ENCODE assay signal across 15 cellular contexts in the genomic region with DNA sequence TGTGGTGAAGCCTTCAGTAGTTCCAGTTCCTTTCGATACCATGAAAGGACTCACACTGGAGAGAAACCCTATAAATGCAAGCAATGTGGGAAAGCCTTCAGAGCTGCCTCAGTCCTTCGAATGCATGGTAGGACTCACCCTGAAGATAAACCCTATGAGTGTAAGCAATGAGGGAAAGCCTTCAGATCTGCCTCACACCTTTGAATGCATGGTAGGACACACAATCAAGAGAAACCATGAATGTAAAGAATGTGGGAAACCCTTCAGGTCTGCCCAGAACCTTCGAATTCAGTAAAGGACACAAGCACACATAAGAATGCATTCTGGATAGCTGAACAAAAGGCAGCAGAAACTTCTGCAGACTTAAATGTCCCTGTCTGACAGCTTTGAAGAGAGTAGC. TPM values are rescaled to one million over a fixed set of nuclear protein-coding genes. Genes with fewer than 3 reads are reported as not detected.
DNase-seq lines count a peak whose midpoint lies in the region; ATAC-seq and TF ChIP-seq lines count a peak whose summit lies in the region.
"Had no signal": no experiment of that assay in that cellular context is flagged by ENCODE, and none has a peak within 500 bp of the region (broad histone marks: within the 10 kb centered on the region; RNA-seq: fewer than 3 reads in every experiment).

No MANE protein-coding gene starts in this region.

- TF ChIP-seq CTCF in PC-3 (conservative IDR thresholded peaks at IDR 0.05; ENCODE audit: low read depth, low read length) (no peak), mammary epithelial cell (conservative IDR thresholded peaks at IDR 0.05 in 1 of 2, IDR thresholded peaks at IDR 0.05 in 1 of 2; ENCODE audit: extremely low read depth in 1 of 2, insufficient read depth in 1 of 2, low read depth in 1 of 2, low read length in 2 of 2) (no peak)

- no peaks in the 10 kb centered on the region for H3K27me3 ChIP-seq in BLaER1
- no peaks in the 10 kb centered on the region for H3K27me3 ChIP-seq in PC-3 (ENCODE audit: low read length)
- no peaks in the 10 kb centered on the region for H3K27me3 ChIP-seq in iPS-18a (ENCODE audit: control insufficient read depth, insufficient read depth, low read length)
- H3K27me3 ChIP-seq in naive thymus-derived CD4-positive, alpha-beta T cell (ENCODE audit: control insufficient read depth in 2 of 2, insufficient read depth in 2 of 2, low read length in 2 of 2): no peaks in the 10 kb centered on the region
- no peaks in the 10 kb centered on the region for H3K27me3 ChIP-seq in mammary epithelial cell (ENCODE audit: insufficient read depth, low read length)
- H3K27me3 ChIP-seq: BE2C had no signal

- H3K9me3 ChIP-seq in BLaER1 (peaks cover 94% of the 10 kb centered on the region), PC-3 (ENCODE audit: low read length) (peaks cover 31% of the 10 kb centered on the region), iPS-18a (ENCODE audit: control insufficient read depth, low read depth, low read length) (peaks cover 54% of the 10 kb centered on the region), mammary epithelial cell (replicated peaks; ENCODE audit: insufficient read depth, low read length) (peaks cover 26% of the 10 kb centered on the region)
- peaks cover 0 to 46% (median 18%) of the 10 kb centered on the region in 3 experiments for H3K9me3 ChIP-seq in naive thymus-derived CD4-positive, alpha-beta T cell (ENCODE audit: control insufficient read depth in 2 of 3, low read length in 3 of 3)

- peaks cover 11 to 56% (median 43%) of the 10 kb centered on the region in 5 donors for H3K36me3 Mint-ChIP-seq in naive thymus-derived CD4-positive, alpha-beta T cell

- CTCF ChIA-PET in PC-3 (lab: Charles Lee): no interaction called here
- CTCF ChIA-PET in naive thymus-derived CD4-positive, alpha-beta T cell (lab: Charles Lee): no interaction called here
- CTCF ChIA-PET in mammary epithelial cell (lab: Charles Lee; ENCODE audit: low non-redundant PET): no interaction called here

- ATAC-seq in PC-3: no peak
- ATAC-seq in naive thymus-derived CD4-positive, alpha-beta T cell: no peak

- no peaks in the 10 kb centered on the region for H3K79me2 ChIP-seq in PC-3 (ENCODE audit: low read length)
- H3K79me2 ChIP-seq in mammary epithelial cell (ENCODE audit: insufficient read depth, low read length): no peaks in the 10 kb centered on the region

- POLR2A ChIA-PET in PC-3 (lab: Charles Lee; ENCODE audit: unreplicated experiment): no interaction called here
- POLR2A ChIA-PET in naive thymus-derived CD4-positive, alpha-beta T cell (lab: Charles Lee): no interaction called here

- H3K27ac Mint-ChIP-seq in naive thymus-derived CD4-positive, alpha-beta T cell: no peak overlapping the region

- in situ Hi-C loops in mammary epithelial cell (cut with MboI; ENCODE audit: low sequenced_read_pairs in 2 of 2): no loop called here

- intact Hi-C loops in PC-3 (cut with micrococcal nuclease): no loop called here
- intact Hi-C loops in naive thymus-derived CD4-positive, alpha-beta T cell (cut with micrococcal nuclease): no loop called here
- intact Hi-C loops in mammary epithelial cell (cut with micrococcal nuclease): no loop called here

- H3K9me3 Mint-ChIP-seq in naive thymus-derived CD4-positive, alpha-beta T cell: peaks cover 0 to 93% (median 69%) of the 10 kb centered on the region in 11 donors

- H3K27me3 Mint-ChIP-seq in naive thymus-derived CD4-positive, alpha-beta T cell: no peaks in the 10 kb centered on the region

- no peaks in the 10 kb centered on the region for H4K20me1 ChIP-seq in BLaER1
- H4K20me1 ChIP-seq in PC-3 (ENCODE audit: low read length): no peaks in the 10 kb centered on the region
- no peaks in the 10 kb centered on the region for H4K20me1 ChIP-seq in mammary epithelial cell (ENCODE audit: insufficient read depth, low read length)

- no peak overlapping the region for H3K27ac ChIP-seq in BLaER1
- no peak overlapping the region for H3K27ac ChIP-seq in PC-3 (ENCODE audit: low read length)
- no peak overlapping the region for H3K27ac ChIP-seq in iPS-18a (ENCODE audit: low read length)
- H3K27ac ChIP-seq in naive thymus-derived CD4-positive, alpha-beta T cell (ENCODE audit: low read depth, low read length): no peak overlapping the region
- H3K27ac ChIP-seq in mammary epithelial cell (ENCODE audit: insufficient read depth, low read depth, low read length): no peak overlapping the region

- no peak overlapping the region for H3K4me2 ChIP-seq in BLaER1
- H3K4me2 ChIP-seq in PC-3 (ENCODE audit: low read length): no peak overlapping the region
- no peak overlapping the region for H3K4me2 ChIP-seq in mammary epithelial cell (ENCODE audit: insufficient read depth, low read depth, low read length)

- WGBS in mammary epithelial cell (ENCODE audit: low coverage, missing lambda C conversion rate): 32% methylated on average over 3 of the region's 3 CpGs

- H3K36me3 ChIP-seq in BLaER1 (peaks cover 61% of the 10 kb centered on the region), PC-3 (ENCODE audit: low read depth, low read length) (peaks cover 33% of the 10 kb centered on the region), iPS-18a (ENCODE audit: control insufficient read depth, low read depth, low read length) (peaks cover 31% of the 10 kb centered on the region), mammary epithelial cell (ENCODE audit: insufficient read depth, low read length) (no peaks in the 10 kb centered on the region)
- H3K36me3 ChIP-seq in naive thymus-derived CD4-positive, alpha-beta T cell (ENCODE audit: control insufficient read depth in 2 of 3, insufficient read depth in 3 of 3, low read length in 3 of 3): peaks cover 0 to 30% (median 9%) of the 10 kb centered on the region in 3 experiments

- H2AFZ ChIP-seq in PC-3 (ENCODE audit: low read length): no peak overlapping the region
- H2AFZ ChIP-seq in mammary epithelial cell (ENCODE audit: low read depth, low read length): no peak overlapping the region

- H3K9ac ChIP-seq in BLaER1: no peak overlapping the region
- no peak overlapping the region for H3K9ac ChIP-seq in PC-3 (ENCODE audit: low read length)
- no peak overlapping the region for H3K9ac ChIP-seq in iPS-18a (ENCODE audit: low read length)
- H3K9ac ChIP-seq in mammary epithelial cell (ENCODE audit: insufficient read depth, low read length): no peak overlapping the region

- H3K4me3 ChIP-seq in BLaER1: peak overlapping the region; percentile 45
- H3K4me3 ChIP-seq in PC-3 (ENCODE audit: low read length): peak overlapping the region; percentile 16; the same call in 1 of the 2 replicates
- H3K4me3 ChIP-seq in iPS-18a (ENCODE audit: low read length): peak overlapping the region; percentile 25
- H3K4me3 ChIP-seq in naive thymus-derived CD4-positive, alpha-beta T cell (ENCODE audit: low read length): peak overlapping the region; percentile 28
- no peak overlapping the region for H3K4me3 ChIP-seq in mammary epithelial cell (replicated peaks in 1 of 3; ENCODE audit: insufficient read depth in 1 of 3, low read depth in 2 of 3, low read length in 3 of 3)

- no peaks in the 10 kb centered on the region for H3F3A ChIP-seq in PC-3 (ENCODE audit: low read length, unreplicated experiment)

- BruUV-seq in PC-3 (replicated peaks; lab: Mats Ljungman, UMichigan) (no TSS peak), mammary epithelial cell (replicated peaks; lab: Mats Ljungman, UMichigan) (no TSS peak)

- no peaks in the 10 kb centered on the region for H3K4me1 ChIP-seq in BLaER1
- no peaks in the 10 kb centered on the region for H3K4me1 ChIP-seq in PC-3 (ENCODE audit: insufficient read depth, low read length)
- H3K4me1 ChIP-seq in iPS-18a (ENCODE audit: control insufficient read depth, low read depth, low read length): no peaks in the 10 kb centered on the region
- no peaks in the 10 kb centered on the region for H3K4me1 ChIP-seq in naive thymus-derived CD4-positive, alpha-beta T cell (ENCODE audit: control insufficient read depth in 2 of 2, insufficient read depth in 2 of 2, low read length in 2 of 2)
- no peaks in the 10 kb centered on the region for H3K4me1 ChIP-seq in mammary epithelial cell (ENCODE audit: insufficient read depth, low read length)
- H3K4me1 ChIP-seq: BE2C had no signal

- dilution Hi-C loops in mammary epithelial cell (cut with HindIII; ENCODE audit: low sequenced_read_pairs): loop anchor here (5.0 kb wide), 1 partner anchor 91 kb away; no protein-coding TSS in a partner anchor

- H3K4me3 Mint-ChIP-seq in naive thymus-derived CD4-positive, alpha-beta T cell: no peak overlapping the region

- DNase-seq in PC-3 (no peak), mammary epithelial cell (no peak), NCI-H345 (lab: John Stamatoyannopoulos, UW) (no peak)
- DNase-seq in naive thymus-derived CD4-positive, alpha-beta T cell: no peak
- DNase-seq in stimulated activated CD4-positive, alpha-beta T cell treated with anti-CD3 and anti-CD28 coated beads, Interleukin-4, amount 100 ng/mL, for 4 hours: no peak
- no peak for DNase-seq in activated CD4-positive, alpha-beta T cell treated with anti-CD3 and anti-CD28 coated beads, Interleukin-2, amount 50 U/mL, for 4 hours
- DNase-seq: 8988T, BE2C, DND-41, Kasumi-1, NCI-H1105, NCI-H1694, NCI-H524 had no signal

- no peaks in the 10 kb centered on the region for H3K4me1 Mint-ChIP-seq in naive thymus-derived CD4-positive, alpha-beta T cell

- H3K9me2 ChIP-seq in PC-3 (replicated peaks; ENCODE audit: low read length): no peaks in the 10 kb centered on the region

RNA-seq across cellular contexts. Expression of gene ZNF69, which starts 18.3 kb away (rescaled TPM):
- 2.7 and 4.3 TPM in 2 replicates for total RNA-seq in PC-3 (2014; rRNA removed)
- total RNA-seq in naive thymus-derived CD4-positive, alpha-beta T cell: 10 to 100 TPM in 2 of 5 experiments, 1 to 10 TPM in 3; 1.4 to 12.1 (median 5.0) TPM
- 1 to 10 TPM; 1.9 to 4.8 TPM for polyA plus RNA-seq in naive thymus-derived CD4-positive, alpha-beta T cell
- 1 to 10 TPM; 3.4 to 8.5 TPM for total RNA-seq in mammary epithelial cell
- 0.36 TPM for polyA plus RNA-seq in mammary epithelial cell
- polyA minus RNA-seq in mammary epithelial cell: not detected

RNA-seq across cellular contexts. Expression of gene ZNF700, which starts 19.0 kb away (rescaled TPM):
- total RNA-seq in PC-3 (2014; rRNA removed) (6.7 and 9.5 TPM in 2 replicates), mammary epithelial cell (10 to 100 TPM in 1 of 2 donors, 1 to 10 TPM in 1; 8.2 to 10.4 TPM)
- 10 to 100 TPM; 18.0 to 26.4 (median 22.8) TPM for total RNA-seq in naive thymus-derived CD4-positive, alpha-beta T cell
- 1 to 10 TPM; 2.3 to 5.0 TPM for polyA plus RNA-seq in naive thymus-derived CD4-positive, alpha-beta T cell
- polyA plus RNA-seq in mammary epithelial cell: 3.1 TPM
- 3.0 TPM for polyA minus RNA-seq in mammary epithelial cell

RNA-seq across cellular contexts. Expression of gene ZNF439, which starts 57.4 kb away (rescaled TPM):
- total RNA-seq in PC-3 (2014; rRNA removed) (2.8 and 6.2 TPM in 2 replicates), mammary epithelial cell (1 to 10 TPM in 1 of 2 donors, under 1 TPM in 1; 0.26 to 3.3 TPM)
- 10 to 100 TPM in 4 of 5 experiments, 1 to 10 TPM in 1; 5.6 to 22.5 (median 14.1) TPM for total RNA-seq in naive thymus-derived CD4-positive, alpha-beta T cell
- polyA plus RNA-seq in naive thymus-derived CD4-positive, alpha-beta T cell: 1 to 10 TPM; 4.7 to 6.1 TPM
- 0.12 TPM for polyA plus RNA-seq in mammary epithelial cell
- polyA minus RNA-seq in mammary epithelial cell: not detected

RNA-seq across cellular contexts. Expression of gene ZNF763, which starts 58.9 kb away (rescaled TPM):
- 0.33 TPM in 1 of 2 replicates, not detected in the other for total RNA-seq in PC-3 (2014; rRNA removed)
- 10 to 100 TPM in 2 of 5 experiments, 1 to 10 TPM in 3; 1.3 to 17.3 (median 4.4) TPM for total RNA-seq in naive thymus-derived CD4-positive, alpha-beta T cell
- polyA plus RNA-seq in naive thymus-derived CD4-positive, alpha-beta T cell: 1 to 10 TPM; 3.2 to 4.5 TPM
- 1 to 10 TPM; 1.6 to 2.0 TPM for total RNA-seq in mammary epithelial cell
- polyA plus RNA-seq in mammary epithelial cell: 0.57 TPM
- polyA minus RNA-seq in mammary epithelial cell: not detected

Comparison
In these comparisons a context has a peak if more than half of its experiments do, and no peak if none do; other contexts are left out.
1. H3K4me3 ChIP-seq: peak in BLaER1 (single experiment), PC-3 (single experiment), iPS-18a (single experiment) and naive thymus-derived CD4-positive, alpha-beta T cell (single experiment); none in mammary epithelial cell (0 of 3).